In genomic region chr2:74919827-74920226, GRCh38 we compare ENCODE assay signal across 8 cellular contexts.
A peak's percentile ranks its signal among the peaks of the same experiment; 100 is the strongest.
DNase-seq lines count a peak whose midpoint lies in the region; ATAC-seq lines count a peak whose summit lies in the region.

No MANE protein-coding gene starts in this region.

- no peaks in the 10 kb centered on the region for H3K79me2 ChIP-seq in ACC112 (ENCODE audit: control insufficient read depth, insufficient read depth, low read length, unreplicated experiment)

- H3K27me3 ChIP-seq in ACC112 (ENCODE audit: insufficient read depth, low read length): no peaks in the 10 kb centered on the region

- H2AFZ ChIP-seq in ACC112 (ENCODE audit: low read length, unreplicated experiment): peak overlapping the region; percentile 3

- no peaks in the 10 kb centered on the region for H3K36me3 ChIP-seq in ACC112 (ENCODE audit: insufficient read depth, low read length)

- peak overlapping the region; percentile 66 for H3K4me3 ChIP-seq in ACC112 (ENCODE audit: low read depth, low read length)

- H3K27ac ChIP-seq in ACC112 (ENCODE audit: low read depth, low read length): no peak overlapping the region

- peaks cover 27% of the 10 kb centered on the region for H3K4me1 ChIP-seq in ACC112 (ENCODE audit: control insufficient read depth, insufficient read depth, low read length, unreplicated experiment)

- ATAC-seq in GM19023 (IDR thresholded peaks at IDR 0.05; ENCODE audit: unreplicated experiment) (peak; percentile 58), GM21381 (IDR thresholded peaks at IDR 0.05; ENCODE audit: unreplicated experiment) (no peak)

- DNase-seq in NCI-H1417 treated with DMSO at 0.1 percent for 48 hours (lab: John Stamatoyannopoulos, UW) (peak; percentile 77), islet precursor cell (peak; percentile 88)
- DNase-seq in activated CD4-positive, CD25-positive, alpha-beta regulatory T cell treated with anti-CD3 and anti-CD28 coated beads, Interleukin-2, amount 50 U/mL, for 72 hours: peak; percentile 79
- peak; percentile 54 for DNase-seq in central memory CD4-positive, alpha-beta T cell
- peak; percentile 79 for DNase-seq in stimulated activated CD4-positive, alpha-beta T cell treated with anti-CD3 and anti-CD28 coated beads, Interleukin-15, amount 100 ng/mL, for 24 hours
